ENCODE assay signal across 15 cellular contexts in genomic region chr7:25318077-25318476, GRCh38.
"Had no signal": no experiment of that assay in that cellular context is flagged by ENCODE, and none has a peak within 500 bp of the region (broad histone marks: within the 10 kb centered on the region; RNA-seq: fewer than 3 reads in every experiment).

No MANE protein-coding gene starts in this region.

- H3K4me1 ChIP-seq: breast epithelium, foreskin keratinocyte, tibial nerve, vagina had no signal

- H3K4me3 ChIP-seq: breast epithelium, right lobe of liver, tibial nerve, vagina had no signal

- H3K9me3 ChIP-seq: breast epithelium, right lobe of liver, tibial nerve, vagina had no signal

- H3K9me3 Mint-ChIP-seq: activated CD4-positive, alpha-beta T cell treated with anti-CD3 and anti-CD28 coated beads, Interleukin-2, amount 10 ng/mL, durations not matched to agents 7 days and 5 days; activated T-helper 17 cell treated with anti-CD3 and anti-CD28 coated beads, Interleukin-2, amount 50 U/mL, for 72 hours; stimulated activated effector memory CD8-positive, alpha-beta T cell treated with anti-CD3 and anti-CD28 coated beads, Interleukin-12 subunit alpha, Interleukin-12 subunit beta, amount 100 ng/mL, for 72 hours had no signal

- H3K27me3 ChIP-seq: breast epithelium, right lobe of liver, tibial nerve, vagina had no signal

- H3K36me3 ChIP-seq: breast epithelium, right lobe of liver, tibial nerve, vagina had no signal

- ATAC-seq: activated T-helper 17 cell treated with anti-CD3 and anti-CD28 coated beads, Interleukin-2, amount 50 U/mL, for 72 hours; foreskin keratinocyte; stimulated activated effector memory CD8-positive, alpha-beta T cell treated with anti-CD3 and anti-CD28 coated beads, Interleukin-12 subunit alpha, Interleukin-12 subunit beta, amount 100 ng/mL, for 72 hours had no signal

- H3K36me3 Mint-ChIP-seq: naive B cell; stimulated activated effector memory CD8-positive, alpha-beta T cell treated with anti-CD3 and anti-CD28 coated beads, Interleukin-12 subunit alpha, Interleukin-12 subunit beta, amount 100 ng/mL, for 72 hours had no signal

- H3K4me1 Mint-ChIP-seq: activated T-helper 17 cell treated with anti-CD3 and anti-CD28 coated beads, Interleukin-2, amount 50 U/mL, for 72 hours; naive B cell; stimulated activated effector memory CD8-positive, alpha-beta T cell treated with anti-CD3 and anti-CD28 coated beads, Interleukin-12 subunit alpha, Interleukin-12 subunit beta, amount 100 ng/mL, for 72 hours had no signal

- H3K4me3 Mint-ChIP-seq: activated CD4-positive, alpha-beta T cell treated with anti-CD3 and anti-CD28 coated beads, Interleukin-2, amount 10 ng/mL, durations not matched to agents 7 days and 5 days; activated T-helper 17 cell treated with anti-CD3 and anti-CD28 coated beads, Interleukin-2, amount 50 U/mL, for 72 hours; naive B cell; stimulated activated effector memory CD8-positive, alpha-beta T cell treated with anti-CD3 and anti-CD28 coated beads, Interleukin-12 subunit alpha, Interleukin-12 subunit beta, amount 100 ng/mL, for 72 hours had no signal

- H3K27ac ChIP-seq: breast epithelium, foreskin keratinocyte, right lobe of liver, tibial nerve, vagina had no signal

- H3K27ac Mint-ChIP-seq: activated CD4-positive, alpha-beta T cell treated with anti-CD3 and anti-CD28 coated beads, Interleukin-2, amount 10 ng/mL, durations not matched to agents 7 days and 5 days; activated T-helper 17 cell treated with anti-CD3 and anti-CD28 coated beads, Interleukin-2, amount 50 U/mL, for 72 hours; naive B cell; progenitor cell of endocrine pancreas; stimulated activated effector memory CD8-positive, alpha-beta T cell treated with anti-CD3 and anti-CD28 coated beads, Interleukin-12 subunit alpha, Interleukin-12 subunit beta, amount 100 ng/mL, for 72 hours had no signal

- DNase-seq: activated CD4-positive, alpha-beta T cell treated with anti-CD3 and anti-CD28 coated beads, Interleukin-2, amount 10 ng/mL, durations not matched to agents 7 days and 5 days; activated CD4-positive, CD25-positive, alpha-beta regulatory T cell; activated naive CD4-positive, alpha-beta T cell treated with anti-CD3 and anti-CD28 coated beads, Interleukin-2, amount 50 U/mL, for 16 hours; activated T-cell treated with anti-CD3 and anti-CD28 coated beads for 4 hours; amygdala; foreskin keratinocyte; naive B cell; nucleus accumbens; right lobe of liver had no signal
